In the genomic region with DNA sequence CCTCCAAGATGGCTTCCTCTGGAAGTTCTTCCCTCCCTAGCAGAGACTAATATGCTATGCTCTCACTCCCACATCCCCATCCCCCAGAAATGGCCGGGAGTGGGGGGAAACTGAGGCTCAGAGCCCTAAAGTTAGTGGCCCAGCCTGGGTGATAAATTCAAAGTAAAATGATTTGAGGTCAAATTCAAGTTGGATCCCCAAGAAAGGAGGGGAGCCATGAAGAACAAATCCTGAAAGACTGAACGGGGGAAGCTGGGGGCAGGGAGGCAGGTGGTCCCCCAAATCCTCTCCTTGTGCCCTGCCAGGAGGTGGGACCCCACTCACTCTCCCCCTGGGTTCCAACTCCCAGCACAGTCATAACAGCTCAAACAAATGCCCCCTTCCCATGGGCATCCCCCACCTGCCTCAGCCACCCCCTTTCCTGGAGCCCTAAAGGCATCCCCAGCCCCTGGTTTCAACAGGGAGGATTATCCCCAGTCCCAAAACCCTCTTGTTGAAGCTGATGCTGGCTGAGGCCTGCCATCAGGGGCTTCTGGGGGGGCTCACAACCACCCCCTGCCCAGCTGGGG, we compare ENCODE assay signal across 8 cellular contexts. TPM values are rescaled to one million over a fixed set of nuclear protein-coding genes. Genes with fewer than 3 reads are reported as not detected.
A peak's percentile ranks its signal among the peaks of the same experiment; 100 is the strongest.
DNase-seq lines count a peak whose midpoint lies in the region; ATAC-seq and TF ChIP-seq lines count a peak whose summit lies in the region.

No MANE protein-coding gene starts in this region.

- peaks cover 41% of the 10 kb centered on the region for H3K36me3 ChIP-seq in KOPT-K1 (ENCODE audit: insufficient read depth, low read length)

- H3K36me3 Mint-ChIP-seq in natural killer cell treated with Interleukin-12 subunit alpha and Interleukin-12 subunit beta and Interleukin-15 and Interleukin-18, amount 100 ng/mL, for 72 hours: no peaks in the 10 kb centered on the region

- H3K4me3 Mint-ChIP-seq in natural killer cell treated with Interleukin-12 subunit alpha and Interleukin-12 subunit beta and Interleukin-15 and Interleukin-18, amount 100 ng/mL, for 72 hours: peak overlapping the region; percentile 89

- TF ChIP-seq CTCF in AG09309 (IDR thresholded peaks at IDR 0.05; ENCODE audit: control insufficient read depth, insufficient read depth, low read depth, low read length, missing control alignments) (no peak), dorsolateral prefrontal cortex (IDR thresholded peaks at IDR 0.05 in 54 of 56, conservative IDR thresholded peaks at IDR 0.05 in 2 of 56; ENCODE audit: low read depth in 1 of 56, partially characterized antibody in 56 of 56) (no peak)

- no peaks in the 10 kb centered on the region for H3K9me3 Mint-ChIP-seq in natural killer cell treated with Interleukin-12 subunit alpha and Interleukin-12 subunit beta and Interleukin-15 and Interleukin-18, amount 100 ng/mL, for 72 hours

- H3K27ac Mint-ChIP-seq in natural killer cell treated with Interleukin-12 subunit alpha and Interleukin-12 subunit beta and Interleukin-15 and Interleukin-18, amount 100 ng/mL, for 72 hours: peak overlapping the region; percentile 66 to 84

- H3K27ac ChIP-seq in KOPT-K1 (ENCODE audit: low read depth, low read length, poor library complexity, severe bottlenecking) (peak overlapping the region; percentile 61), dorsolateral prefrontal cortex (peak overlapping the region; percentile 68 to 100 (median 93))

- H3K9me3 ChIP-seq in KOPT-K1 (ENCODE audit: insufficient read depth, low read length, poor library complexity, severe bottlenecking): no peaks in the 10 kb centered on the region

- H3K4me3 ChIP-seq in AG09309 (ENCODE audit: control insufficient read depth, low read depth, low read length): peak overlapping the region; percentile 63
- peak overlapping the region; percentile 60 to 98 (median 84) for H3K4me3 ChIP-seq in dorsolateral prefrontal cortex

- ATAC-seq in natural killer cell treated with Interleukin-12 subunit alpha and Interleukin-12 subunit beta and Interleukin-15 and Interleukin-18, amount 100 ng/mL, for 72 hours: no peak
- ATAC-seq in HG02623 (IDR thresholded peaks at IDR 0.05; ENCODE audit: unreplicated experiment): no peak

- H3K4me1 Mint-ChIP-seq in natural killer cell treated with Interleukin-12 subunit alpha and Interleukin-12 subunit beta and Interleukin-15 and Interleukin-18, amount 100 ng/mL, for 72 hours (ENCODE audit: low read depth in 2 of 2): peaks cover 43 to 45% of the 10 kb centered on the region in 2 donors

- H3K27me3 Mint-ChIP-seq in natural killer cell treated with Interleukin-12 subunit alpha and Interleukin-12 subunit beta and Interleukin-15 and Interleukin-18, amount 100 ng/mL, for 72 hours: peaks cover 0 to 4% of the 10 kb centered on the region in 2 donors

- no peaks in the 10 kb centered on the region for H3K27me3 ChIP-seq in dorsolateral prefrontal cortex

- intact Hi-C loops in dorsolateral prefrontal cortex (cut with DNase I): loop anchor here (2.0 to 5.0 kb wide), 5 partner anchors 28 to 446 kb away; partner anchors contain the start of genes CBX7 (in 1 of the 2) and RPL3 (in 1 of the 2)

- DNase-seq in AG09309 (ENCODE audit: low read depth): no peak
- peak in 2 of 10 donors; percentile 8 to 16 for DNase-seq in dorsolateral prefrontal cortex
- no peak for DNase-seq in natural killer cell treated with Interleukin-12 subunit alpha and Interleukin-12 subunit beta and Interleukin-15 and Interleukin-18, amount 100 ng/mL, for 72 hours (ENCODE audit: low spot score)
- DNase-seq in HPDE6-E6E7 (ENCODE audit: extremely low spot score): no peak
- no peak for DNase-seq in NCI-H1105 (lab: John Stamatoyannopoulos, UW)
- DNase-seq in NCI-H1417 (lab: John Stamatoyannopoulos, UW): no peak

RNA-seq across cellular contexts. Expression of gene CBX6, which starts 1.1 kb away (rescaled TPM):
- total RNA-seq in dorsolateral prefrontal cortex: 100 to 1,000 TPM in 119 of 120 experiments, 10 to 100 TPM in 1; 99.9 to 293 (median 188) TPM
- 100 to 1,000 TPM in 1 of 2 donors, 10 to 100 TPM in 1; 95.2 to 137 TPM for total RNA-seq in natural killer cell treated with Interleukin-12 subunit alpha and Interleukin-12 subunit beta and Interleukin-15 and Interleukin-18, amount 100 ng/mL, for 72 hours

RNA-seq across cellular contexts. Expression of gene NPTXR, which starts 27.0 kb away (rescaled TPM):
- 100 to 1,000 TPM in 114 of 120 experiments, 10 to 100 TPM in 6; 57.3 to 255 (median 154) TPM for total RNA-seq in dorsolateral prefrontal cortex
- 1 to 10 TPM; 1.3 to 1.5 TPM for total RNA-seq in natural killer cell treated with Interleukin-12 subunit alpha and Interleukin-12 subunit beta and Interleukin-15 and Interleukin-18, amount 100 ng/mL, for 72 hours

Comparison
In these comparisons a context has a peak if more than half of its experiments do, and no peak if none do; other contexts are left out.
1. RNA of gene NPTXR, which starts 27.0 kb away (total RNA-seq): 57.3 to 255 TPM in dorsolateral prefrontal cortex; 1.3 to 1.5 TPM in natural killer cell treated with Interleukin-12 subunit alpha and Interleukin-12 subunit beta and Interleukin-15 and Interleukin-18, amount 100 ng/mL, for 72 hours; every median in the first group is over 10 times any median in the second.